In the genomic region with DNA sequence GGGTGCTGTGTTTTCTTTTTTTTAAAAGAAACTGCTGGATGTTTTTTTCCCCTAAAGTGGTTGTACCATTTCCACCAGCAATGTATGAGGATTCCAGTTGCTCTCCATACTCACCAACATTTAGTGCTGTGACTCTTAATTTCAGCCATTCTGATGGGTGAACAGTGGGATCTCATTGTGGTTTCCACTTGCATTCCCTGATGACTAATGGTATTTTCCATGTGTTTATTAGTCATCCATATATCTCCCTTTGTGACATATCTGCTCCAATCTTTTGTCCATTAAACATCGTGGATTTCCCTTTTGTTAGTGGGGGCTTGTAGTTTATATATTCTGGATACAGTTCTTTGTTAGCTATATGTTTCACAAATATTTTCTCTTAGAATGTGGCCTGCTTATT, we compare ENCODE assay signal across 19 cellular contexts.
DNase-seq lines count a peak whose midpoint lies in the region; ATAC-seq and TF ChIP-seq lines count a peak whose summit lies in the region.
"Had no signal": no experiment of that assay in that cellular context is flagged by ENCODE, and none has a peak within 500 bp of the region (broad histone marks: within the 10 kb centered on the region; RNA-seq: fewer than 3 reads in every experiment).

No MANE protein-coding gene starts in this region.

- H3K9me3 Mint-ChIP-seq in MCF 10A (ENCODE audit: unreplicated experiment) = no peaks in the 10 kb centered on the region

- H3K36me3 Mint-ChIP-seq in MCF 10A (ENCODE audit: insufficient read depth, unreplicated experiment) = peaks cover 7% of the 10 kb centered on the region

- DNase-seq in MCF 10A (ENCODE audit: unreplicated experiment) (peak; percentile 49), breast epithelium (ENCODE audit: low spot score in 2 of 2) (no peak), amniotic epithelial cell (ENCODE audit: low read depth) (peak; percentile 83), fibroblast of villous mesenchyme (ENCODE audit: low read depth) (peak; percentile 48), midbrain (lab: John Stamatoyannopoulos, UW) (no peak), erythroblast (lab: John Stamatoyannopoulos, UW) (no peak)
- DNase-seq: cerebellar nuclear complex; DMS153; mesendoderm; NCI-H1930; SJCRH30; stimulated activated CD4-positive, alpha-beta T cell treated with anti-CD3 and anti-CD28 coated beads, Interleukin-15, amount 100 ng/mL, for 24 hours; tibial artery had no signal

- POLR2A ChIA-PET in MCF 10A (lab: Yijun Ruan, JAX) = no interaction called here

- intact Hi-C loops in MCF 10A (cut with micrococcal nuclease) = no loop called here
- intact Hi-C loops in breast epithelium (cut with DNase I; ENCODE audit: low total_unique reads) = no loop called here

- no peaks in the 10 kb centered on the region for H3K27me3 ChIP-seq in breast epithelium

- ATAC-seq in GM19452 (IDR thresholded peaks at IDR 0.05; ENCODE audit: unreplicated experiment) = no peak
- ATAC-seq in GM18868 (IDR thresholded peaks at IDR 0.05; ENCODE audit: unreplicated experiment) = no peak
- ATAC-seq: esophagus mucosa, GM12878 had no signal

- H3K36me3 ChIP-seq in breast epithelium = no peaks in the 10 kb centered on the region
- H3K36me3 ChIP-seq: neutrophil, SJCRH30, tibial artery had no signal

- no peak overlapping the region for H3K4me3 Mint-ChIP-seq in MCF 10A (ENCODE audit: unreplicated experiment)

- H3K9me3 ChIP-seq in breast epithelium = peaks cover 0 to 5% of the 10 kb centered on the region in 2 donors
- H3K9me3 ChIP-seq: neutrophil, tibial artery had no signal

- H3K27me3 Mint-ChIP-seq in MCF 10A (ENCODE audit: insufficient read depth, unreplicated experiment) = peaks cover 57% of the 10 kb centered on the region

- no peaks in the 10 kb centered on the region for H3K4me1 ChIP-seq in breast epithelium
- H3K4me1 ChIP-seq: SJCRH30, tibial artery had no signal

- TF ChIP-seq CTCF in MCF 10A (IDR thresholded peaks at IDR 0.05; ENCODE audit: unreplicated experiment) (no peak), breast epithelium (IDR thresholded peaks at IDR 0.05) (no peak), fibroblast of villous mesenchyme (IDR thresholded peaks at IDR 0.05; ENCODE audit: insufficient read depth, low read depth, low read length) (no peak)

- H3K4me3 ChIP-seq in breast epithelium = no peak overlapping the region
- no peak overlapping the region for H3K4me3 ChIP-seq in fibroblast of villous mesenchyme (ENCODE audit: low read depth, low read length)
- H3K4me3 ChIP-seq: GM12878, SJCRH30, tibial artery had no signal

- no peak for TF ChIP-seq POLR2A in breast epithelium (IDR thresholded peaks at IDR 0.05)
- TF ChIP-seq POLR2A in erythroblast (IDR thresholded peaks at IDR 0.05; ENCODE audit: low read length) = no peak

- BruUV-seq in MCF 10A (replicated peaks; lab: Mats Ljungman, UMichigan) = no TSS peak

- H3K27ac ChIP-seq in breast epithelium = no peak overlapping the region
- H3K27ac ChIP-seq: KMS-11, neutrophil, SJCRH30, tibial artery had no signal

- no peaks in the 10 kb centered on the region for H3K4me1 Mint-ChIP-seq in MCF 10A (ENCODE audit: insufficient read depth, unreplicated experiment)

- CTCF ChIA-PET in MCF 10A (lab: Yijun Ruan, JAX) = interaction anchor here (0.6 kb wide), 1 partner anchor 661 kb away, joined by 4 read pairs; no protein-coding TSS in a partner anchor

- H3K27ac Mint-ChIP-seq in MCF 10A (ENCODE audit: low read depth, unreplicated experiment) = no peak overlapping the region

Comparison
In these comparisons a context has a peak if more than half of its experiments do, and no peak if none do; other contexts are left out.
1. DNase-seq: peak in MCF 10A (single experiment), amniotic epithelial cell (single experiment) and fibroblast of villous mesenchyme (single experiment); none in breast epithelium (0 of 2), midbrain (single experiment) and erythroblast (0 of 2).